In the genomic region with DNA sequence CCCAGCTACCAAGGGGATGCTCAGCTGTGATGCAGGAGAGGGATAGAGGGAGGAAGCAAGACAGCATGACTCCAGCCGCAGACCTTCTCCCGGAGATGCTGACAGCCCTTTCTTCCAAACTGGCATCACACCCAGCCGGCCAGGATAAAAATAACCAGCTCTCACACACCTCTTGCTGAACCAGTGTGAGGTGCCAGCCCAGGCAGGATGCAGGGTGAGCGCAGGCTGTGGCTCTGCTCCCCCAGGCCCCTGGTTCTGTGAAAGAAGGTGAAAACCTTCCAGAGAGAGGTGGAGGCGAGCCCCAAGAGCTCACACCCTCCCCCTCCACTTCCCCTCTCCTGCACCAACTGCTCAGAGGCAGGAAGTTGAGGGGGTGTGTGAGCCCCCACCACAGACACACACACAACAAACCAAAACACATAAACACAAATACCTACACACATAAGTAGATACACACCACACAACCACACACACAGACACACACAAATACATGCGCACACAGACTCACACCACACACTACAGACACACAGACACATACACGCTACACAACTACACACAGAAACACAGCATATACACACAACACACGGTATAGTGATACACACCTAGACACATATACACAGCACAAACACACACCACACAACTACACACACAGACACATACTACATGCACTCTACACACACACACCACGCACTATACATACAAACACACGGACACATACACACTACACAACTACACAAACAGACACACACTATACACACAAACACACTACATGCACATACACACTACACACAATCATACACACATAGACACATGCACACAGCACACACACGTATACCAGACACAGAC, we compare ENCODE assay signal across 9 cellular contexts. TPM values are rescaled to one million over a fixed set of nuclear protein-coding genes. Genes with fewer than 3 reads are reported as not detected.
DNase-seq lines count a peak whose midpoint lies in the region; ATAC-seq and TF ChIP-seq lines count a peak whose summit lies in the region.
"Had no signal": no experiment of that assay in that cellular context is flagged by ENCODE, and none has a peak within 500 bp of the region (broad histone marks: within the 10 kb centered on the region; RNA-seq: fewer than 3 reads in every experiment).

No MANE protein-coding gene starts in this region.

- H3K36me3 Mint-ChIP-seq in T-helper 2 cell treated with Interferon-gamma antibody and Interleukin-4, amounts not matched to agents 5 μg/mL and 100 μg/mL, for 36 hours (ENCODE audit: low read depth) = no peaks in the 10 kb centered on the region
- no peaks in the 10 kb centered on the region for H3K36me3 Mint-ChIP-seq in activated T-helper 2 cell treated with anti-CD3 and anti-CD28 coated beads, Interferon-gamma antibody, Interleukin-2, Interleukin-4, amounts not matched to agents 10 μg/mL and 5 μg/mL and 100 μg/mL, durations not matched to agents 14 hours and 24 hours and 36 hours (ENCODE audit: low read depth)

- H3K27ac Mint-ChIP-seq in T-helper 2 cell treated with Interferon-gamma antibody and Interleukin-4, amounts not matched to agents 5 μg/mL and 100 μg/mL, for 36 hours = no peak overlapping the region
- H3K27ac Mint-ChIP-seq in activated T-helper 2 cell treated with anti-CD3 and anti-CD28 coated beads, Interferon-gamma antibody, Interleukin-2, Interleukin-4, amounts not matched to agents 10 μg/mL and 5 μg/mL and 100 μg/mL, durations not matched to agents 14 hours and 24 hours and 36 hours = no peak overlapping the region

- H3K9me3 Mint-ChIP-seq in T-helper 2 cell treated with Interferon-gamma antibody and Interleukin-4, amounts not matched to agents 5 μg/mL and 100 μg/mL, for 36 hours = no peaks in the 10 kb centered on the region
- no peaks in the 10 kb centered on the region for H3K9me3 Mint-ChIP-seq in activated T-helper 2 cell treated with anti-CD3 and anti-CD28 coated beads, Interferon-gamma antibody, Interleukin-2, Interleukin-4, amounts not matched to agents 10 μg/mL and 5 μg/mL and 100 μg/mL, durations not matched to agents 14 hours and 24 hours and 36 hours

- intact Hi-C loops in activated T-helper 2 cell treated with anti-CD3 and anti-CD28 coated beads, Interferon-gamma antibody, Interleukin-2, Interleukin-4, amounts not matched to agents 10 μg/mL and 5 μg/mL and 100 μg/mL, durations not matched to agents 14 hours and 24 hours and 36 hours (cut with micrococcal nuclease) = no loop called here

- peaks cover 2% of the 10 kb centered on the region for H3K4me1 Mint-ChIP-seq in T-helper 2 cell treated with Interferon-gamma antibody and Interleukin-4, amounts not matched to agents 5 μg/mL and 100 μg/mL, for 36 hours (ENCODE audit: low read depth)
- peaks cover 4% of the 10 kb centered on the region for H3K4me1 Mint-ChIP-seq in activated T-helper 2 cell treated with anti-CD3 and anti-CD28 coated beads, Interferon-gamma antibody, Interleukin-2, Interleukin-4, amounts not matched to agents 10 μg/mL and 5 μg/mL and 100 μg/mL, durations not matched to agents 14 hours and 24 hours and 36 hours (ENCODE audit: low read depth)

- CTCF ChIA-PET in HEK293T (lab: Yijun Ruan, JAX) = interaction anchor here (0.5 kb wide), 1 partner anchor 22 kb away, joined by 3 read pairs; no protein-coding TSS in a partner anchor

- no peaks in the 10 kb centered on the region for H3K27me3 Mint-ChIP-seq in T-helper 2 cell treated with Interferon-gamma antibody and Interleukin-4, amounts not matched to agents 5 μg/mL and 100 μg/mL, for 36 hours (ENCODE audit: low read depth)
- H3K27me3 Mint-ChIP-seq in activated T-helper 2 cell treated with anti-CD3 and anti-CD28 coated beads, Interferon-gamma antibody, Interleukin-2, Interleukin-4, amounts not matched to agents 10 μg/mL and 5 μg/mL and 100 μg/mL, durations not matched to agents 14 hours and 24 hours and 36 hours (ENCODE audit: low read depth) = no peaks in the 10 kb centered on the region

- POLR2A ChIA-PET in HEK293T (lab: Yijun Ruan, JAX) = no interaction called here

- peak; percentile 34 for ATAC-seq in GM18519 (IDR thresholded peaks at IDR 0.05; ENCODE audit: low FRiP score, unreplicated experiment)

- no peak overlapping the region for H3K4me3 Mint-ChIP-seq in T-helper 2 cell treated with Interferon-gamma antibody and Interleukin-4, amounts not matched to agents 5 μg/mL and 100 μg/mL, for 36 hours
- H3K4me3 Mint-ChIP-seq in activated T-helper 2 cell treated with anti-CD3 and anti-CD28 coated beads, Interferon-gamma antibody, Interleukin-2, Interleukin-4, amounts not matched to agents 10 μg/mL and 5 μg/mL and 100 μg/mL, durations not matched to agents 14 hours and 24 hours and 36 hours (ENCODE audit: low read depth) = no peak overlapping the region

- DNase-seq in HEK293T (ENCODE audit: extremely low spot score) = no peak
- peak; percentile 7 to 24 for DNase-seq in activated CD8-positive, alpha-beta memory T cell treated with anti-CD3 and anti-CD28 coated beads for 4 hours (ENCODE audit: low read depth in 2 of 2)
- peak; percentile 30 for DNase-seq in mesenteric fat pad (ENCODE audit: low spot score)
- DNase-seq in T-helper 2 cell treated with Interferon-gamma antibody and Interleukin-4, amounts not matched to agents 5 μg/mL and 100 μg/mL, for 36 hours (ENCODE audit: low spot score) = no peak
- DNase-seq in NCI-H510A treated with DMSO at 0.1 percent for 48 hours (lab: John Stamatoyannopoulos, UW) = no peak
- DNase-seq in NCI-H2107 treated with DMSO at 0.1 percent for 48 hours (lab: John Stamatoyannopoulos, UW; ENCODE audit: unreplicated experiment) = no peak
- no peak for DNase-seq in activated T-helper 2 cell treated with anti-CD3 and anti-CD28 coated beads, Interferon-gamma antibody, Interleukin-2, Interleukin-4, amounts not matched to agents 10 μg/mL and 5 μg/mL and 100 μg/mL, durations not matched to agents 14 hours and 24 hours and 36 hours (ENCODE audit: low spot score)

TF ChIP-seq in HEK293T, 16 proteins besides CTCF, POLR2A, EP300 and RAD21:
- TF ChIP-seq L3MBTL2 (conservative IDR thresholded peaks at IDR 0.05) (no peak), TARDBP (IDR thresholded peaks at IDR 0.05) (peak; percentile 35; the same call in 1 of the 2 replicates)

RNA-seq across cellular contexts. Expression of a gene that starts 4.2 kb away (rescaled TPM):
- total RNA-seq in mesenteric fat pad = not detected
- total RNA-seq in activated T-helper 2 cell treated with anti-CD3 and anti-CD28 coated beads, Interferon-gamma antibody, Interleukin-2, Interleukin-4, amounts not matched to agents 10 μg/mL and 5 μg/mL and 100 μg/mL, durations not matched to agents 14 hours and 24 hours and 36 hours = not detected in 2 replicates
- total RNA-seq: astrocyte had no signal

RNA-seq across cellular contexts. Expression of a gene that starts 16.6 kb away (rescaled TPM):
- 0.35 TPM for total RNA-seq in mesenteric fat pad
- 0.32 and 0.34 TPM in 2 replicates for total RNA-seq in activated T-helper 2 cell treated with anti-CD3 and anti-CD28 coated beads, Interferon-gamma antibody, Interleukin-2, Interleukin-4, amounts not matched to agents 10 μg/mL and 5 μg/mL and 100 μg/mL, durations not matched to agents 14 hours and 24 hours and 36 hours

RNA-seq across cellular contexts. Expression of a gene that starts 38.5 kb away (rescaled TPM):
- total RNA-seq in mesenteric fat pad = 146 TPM
- total RNA-seq in activated T-helper 2 cell treated with anti-CD3 and anti-CD28 coated beads, Interferon-gamma antibody, Interleukin-2, Interleukin-4, amounts not matched to agents 10 μg/mL and 5 μg/mL and 100 μg/mL, durations not matched to agents 14 hours and 24 hours and 36 hours = 141 TPM in 2 replicates

RNA-seq across cellular contexts. Expression of a gene that starts 47.6 kb away (rescaled TPM):
- not detected for total RNA-seq in mesenteric fat pad
- not detected in 2 replicates for total RNA-seq in activated T-helper 2 cell treated with anti-CD3 and anti-CD28 coated beads, Interferon-gamma antibody, Interleukin-2, Interleukin-4, amounts not matched to agents 10 μg/mL and 5 μg/mL and 100 μg/mL, durations not matched to agents 14 hours and 24 hours and 36 hours
- total RNA-seq: astrocyte had no signal

Comparison
In these comparisons a context has a peak if more than half of its experiments do, and no peak if none do; other contexts are left out.
1. DNase-seq: peak in activated CD8-positive, alpha-beta memory T cell treated with anti-CD3 and anti-CD28 coated beads for 4 hours (2 of 2) and mesenteric fat pad (single experiment); none in HEK293T (single experiment), T-helper 2 cell treated with Interferon-gamma antibody and Interleukin-4, amounts not matched to agents 5 μg/mL and 100 μg/mL, for 36 hours (single experiment), NCI-H510A treated with DMSO at 0.1 percent for 48 hours (single experiment), NCI-H2107 treated with DMSO at 0.1 percent for 48 hours (single experiment) and activated T-helper 2 cell treated with anti-CD3 and anti-CD28 coated beads, Interferon-gamma antibody, Interleukin-2, Interleukin-4, amounts not matched to agents 10 μg/mL and 5 μg/mL and 100 μg/mL, durations not matched to agents 14 hours and 24 hours and 36 hours (single experiment).